20 cellular contexts compared by ENCODE assay signal in the genomic region with DNA sequence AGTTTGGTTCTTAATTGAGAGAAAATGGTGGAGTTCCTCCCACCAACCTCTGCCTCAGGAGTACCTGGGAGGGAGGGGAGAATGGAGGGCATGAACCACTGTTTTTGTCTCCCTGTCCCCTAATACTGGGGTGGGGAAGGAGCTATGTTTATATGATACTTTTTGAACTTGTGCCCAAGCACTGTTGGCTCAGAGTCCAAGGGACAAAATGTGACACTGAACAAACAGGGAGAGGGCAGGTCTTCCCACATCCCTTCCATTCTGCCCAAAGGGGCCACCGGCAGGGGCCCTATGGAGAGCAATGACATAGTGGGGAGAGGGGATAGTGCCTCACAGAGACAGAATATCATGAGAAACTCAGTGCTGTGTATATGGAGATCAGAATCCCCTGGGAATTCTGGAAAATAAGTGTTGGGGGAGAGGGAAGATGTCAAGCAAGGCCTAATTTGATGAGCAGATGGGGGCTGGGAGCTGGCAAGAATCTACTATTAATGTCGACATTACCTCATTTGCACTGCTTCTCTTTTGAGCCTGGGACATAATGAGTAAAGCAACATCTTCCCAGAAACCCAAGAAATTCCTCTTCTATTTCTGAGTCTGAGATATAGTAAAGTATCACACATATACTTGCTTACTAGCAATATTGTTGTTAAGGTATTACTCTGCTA.
"Had no signal": no experiment of that assay in that cellular context is flagged by ENCODE, and none has a peak within 500 bp of the region (broad histone marks: within the 10 kb centered on the region; RNA-seq: fewer than 3 reads in every experiment).

No MANE protein-coding gene starts in this region.

- H3K4me1 ChIP-seq: esophagus squamous epithelium, gastrocnemius medialis, spleen, upper lobe of right lung had no signal

- DNase-seq: activated CD4-positive, alpha-beta T cell treated with anti-CD3 and anti-CD28 coated beads, Interleukin-2, amount 50 U/mL, for 1 hour; activated CD4-positive, CD25-positive, alpha-beta regulatory T cell treated with anti-CD3 and anti-CD28 coated beads, Interleukin-2, amount 50 U/mL, for 72 hours; activated CD8-positive, alpha-beta T cell treated with anti-CD3 and anti-CD28 coated beads, Interleukin-2, amount 10 ng/mL, durations not matched to agents 7 days and 5 days; activated gamma-delta T cell; activated naive CD4-positive, alpha-beta T cell treated with anti-CD3 and anti-CD28 coated beads, Interleukin-2, amount 50 U/mL, for 16 hours; activated naive CD8-positive, alpha-beta T cell treated with anti-CD3 and anti-CD28 coated beads, Interleukin-2, amount 50 U/mL, for 24 hours; cerebellar nuclear complex; esophagus squamous epithelium; gastrocnemius medialis; head of caudate nucleus; left cardiac atrium; naive thymus-derived CD8-positive, alpha-beta T cell; spleen; stimulated activated CD4-positive, alpha-beta T cell treated with anti-CD3 and anti-CD28 coated beads, Interleukin-4, amount 100 ng/mL, for 1 hour; stimulated activated naive CD4-positive, alpha-beta T cell treated with Interleukin-2 at 50 U/mL for 16 hours; upper lobe of right lung had no signal

- ATAC-seq: activated CD8-positive, alpha-beta T cell treated with anti-CD3 and anti-CD28 coated beads, Interleukin-2, amount 10 ng/mL, durations not matched to agents 7 days and 5 days; activated naive CD8-positive, alpha-beta T cell treated with anti-CD3 and anti-CD28 coated beads, Interleukin-2, amount 50 U/mL, for 24 hours; gastrocnemius medialis; left cardiac atrium; naive thymus-derived CD8-positive, alpha-beta T cell; upper lobe of right lung had no signal

- H3K9me3 ChIP-seq: esophagus squamous epithelium, gastrocnemius medialis, prostate gland, spleen, upper lobe of right lung had no signal

- H3K4me3 ChIP-seq: coronary artery, esophagus squamous epithelium, gastrocnemius medialis, lung, prostate gland, spleen, upper lobe of right lung had no signal

- H3K36me3 ChIP-seq: esophagus squamous epithelium, gastrocnemius medialis, prostate gland, spleen, upper lobe of right lung had no signal

- H3K27ac ChIP-seq: coronary artery, esophagus squamous epithelium, gastrocnemius medialis, prostate gland, spleen, upper lobe of right lung had no signal

- H3K27me3 ChIP-seq: esophagus squamous epithelium, gastrocnemius medialis, spleen, upper lobe of right lung had no signal

- FAIRE-seq: islet of Langerhans had no signal
